In genomic region chr4:85127653-85128052, GRCh38 we compare ENCODE assay signal across 8 cellular contexts.
DNase-seq lines count a peak whose midpoint lies in the region; ATAC-seq and TF ChIP-seq lines count a peak whose summit lies in the region.

No MANE protein-coding gene starts in this region.

- no peaks in the 10 kb centered on the region for H3K27me3 ChIP-seq in left ventricle myocardium inferior (ENCODE audit: low read depth)

- H3K9me3 ChIP-seq in left ventricle myocardium inferior (replicated peaks) = no peaks in the 10 kb centered on the region

- no peak overlapping the region for H3K4me3 ChIP-seq in left ventricle myocardium inferior

- H3K4me1 ChIP-seq in left ventricle myocardium inferior = peaks cover 8% of the 10 kb centered on the region

- DNase-seq in ELR (ENCODE audit: low read depth) = peak; percentile 46
- no peak for DNase-seq in left ventricle myocardium inferior
- DNase-seq in GOT3 (lab: John Stamatoyannopoulos, UW) = no peak
- no peak for DNase-seq in inferior parietal cortex (ENCODE audit: extremely low spot score)
- DNase-seq in posterior vena cava (ENCODE audit: low spot score) = no peak

- intact Hi-C loops in left ventricle myocardium inferior (cut with micrococcal nuclease) (no loop called here), posterior vena cava (cut with DNase I) (no loop called here)

- H3K36me3 ChIP-seq in left ventricle myocardium inferior = no peaks in the 10 kb centered on the region

- ATAC-seq in GM19397 (IDR thresholded peaks at IDR 0.05; ENCODE audit: unreplicated experiment) (peak; percentile 98), HG03196 (IDR thresholded peaks at IDR 0.05; ENCODE audit: unreplicated experiment) (peak; percentile 73), SK-N-SH treated with all-trans-retinoic acid at 6 μM for 48 hours (peak; percentile 93)

- peak overlapping the region; percentile 27 for H3K27ac ChIP-seq in left ventricle myocardium inferior (replicated peaks)

- peak; percentile 45 for TF ChIP-seq CTCF in left ventricle myocardium inferior (IDR thresholded peaks at IDR 0.05; ENCODE audit: borderline replicate concordance)

TF ChIP-seq in SK-N-SH treated with all-trans-retinoic acid at 6 μM for 48 hours, 23 proteins besides CTCF, POLR2A, EP300 and RAD21:
- no peak for TF ChIP-seq GLIS3 (CRISPR knock-in tag; IDR thresholded peaks at IDR 0.05)
- no peak for TF ChIP-seq SNAI2 (CRISPR knock-in tag; IDR thresholded peaks at IDR 0.05)
- TF ChIP-seq ZNF70 (CRISPR knock-in tag; IDR thresholded peaks at IDR 0.05) = no peak
- no peak for TF ChIP-seq CSRNP3 (CRISPR knock-in tag; IDR thresholded peaks at IDR 0.05)
- no peak for TF ChIP-seq ZC3H10 (CRISPR knock-in tag; IDR thresholded peaks at IDR 0.05)
- TF ChIP-seq OSR1 (CRISPR knock-in tag; IDR thresholded peaks at IDR 0.05) = no peak
- no peak for TF ChIP-seq ESRRG (CRISPR knock-in tag; IDR thresholded peaks at IDR 0.05)
- TF ChIP-seq PPARA (CRISPR knock-in tag; IDR thresholded peaks at IDR 0.05; ENCODE audit: borderline replicate concordance) = no peak
- TF ChIP-seq CSDC2 (CRISPR knock-in tag; IDR thresholded peaks at IDR 0.05) = no peak
- no peak for TF ChIP-seq TCF4 (CRISPR knock-in tag; IDR thresholded peaks at IDR 0.05; ENCODE audit: borderline replicate concordance)
- TF ChIP-seq ZFP3 (CRISPR knock-in tag; IDR thresholded peaks at IDR 0.05) = no peak
- TF ChIP-seq TOX (CRISPR knock-in tag; IDR thresholded peaks at IDR 0.05; ENCODE audit: borderline replicate concordance) = no peak
- TF ChIP-seq TSHZ2 (CRISPR knock-in tag; IDR thresholded peaks at IDR 0.05) = no peak
- no peak for TF ChIP-seq POU6F1 (CRISPR knock-in tag; IDR thresholded peaks at IDR 0.05; ENCODE audit: borderline replicate concordance, low read depth)
